Comparison of ENCODE assay signal across 12 cellular contexts in the genomic region with DNA sequence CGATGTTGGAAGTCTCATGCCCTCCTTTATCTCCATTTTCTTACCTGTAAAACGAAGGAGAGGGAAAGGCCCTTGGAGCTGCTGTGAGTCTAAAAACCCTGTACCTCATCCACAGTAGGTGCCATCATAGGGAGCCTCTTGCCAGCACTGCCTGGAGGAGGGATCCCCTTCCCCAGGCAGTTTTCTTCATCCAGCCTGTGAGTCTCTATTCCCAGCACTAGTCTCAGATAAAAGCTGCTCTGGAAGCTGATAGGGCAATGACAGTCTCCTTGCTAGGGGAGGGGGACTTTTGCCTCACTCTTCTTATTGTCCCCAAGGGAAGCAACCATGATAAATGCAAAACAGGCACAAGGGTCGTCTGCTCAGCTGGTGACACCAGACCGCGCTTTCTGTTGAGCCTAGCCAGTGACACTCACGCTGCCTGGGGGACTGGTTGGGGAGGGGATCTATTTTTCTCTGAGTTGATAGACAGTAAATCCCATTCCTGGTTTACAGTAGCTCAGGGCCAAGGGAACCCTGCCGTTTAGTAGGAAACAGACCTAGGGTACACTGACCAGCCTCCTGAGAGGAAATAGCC.
DNase-seq lines count a peak whose midpoint lies in the region; ATAC-seq and TF ChIP-seq lines count a peak whose summit lies in the region.
"Had no signal": no experiment of that assay in that cellular context is flagged by ENCODE, and none has a peak within 500 bp of the region (broad histone marks: within the 10 kb centered on the region; RNA-seq: fewer than 3 reads in every experiment).

No MANE protein-coding gene starts in this region.

- H2BK5ac ChIP-seq in mesendoderm (ENCODE audit: low read length), result no peak overlapping the region

- H3K36me3 Mint-ChIP-seq in brain, result no peaks in the 10 kb centered on the region

- WGBS in mesendoderm (ENCODE audit: extremely low coverage, insufficient coverage, low lambda C conversion rate), result no CpG with 5 or more reads among the region's 7 CpGs

- peaks cover 0 to 3% (median 0%) of the 10 kb centered on the region in 5 experiments for H3K9me3 Mint-ChIP-seq in brain

- no peak overlapping the region for H3K23ac ChIP-seq in mesendoderm (ENCODE audit: low read length)

- peak; percentile 93 for DNase-seq in NCI-H526 treated with DMSO at 0.1 percent for 48 hours (lab: John Stamatoyannopoulos, UW)
- DNase-seq in mesendoderm, result peak; percentile 81
- DNase-seq in MG63, result no peak
- DNase-seq in coronary artery (ENCODE audit: low spot score), result no peak
- DNase-seq in stimulated activated naive CD4-positive, alpha-beta T cell (lab: John Stamatoyannopoulos, UW), result no peak
- DNase-seq: NCI-H1048, NCI-H2029 treated with DMSO at 0.1 percent for 48 hours, SHP77 treated with DMSO at 0.1 percent for 48 hours had no signal

- no peaks in the 10 kb centered on the region for H3K79me1 ChIP-seq in mesendoderm (ENCODE audit: low read length)

- H3K4me1 Mint-ChIP-seq in brain, result peaks cover 42% of the 10 kb centered on the region

- no peak for ATAC-seq in HG03045 (IDR thresholded peaks at IDR 0.05; ENCODE audit: unreplicated experiment)

- no peaks in the 10 kb centered on the region for H3K4me1 ChIP-seq in mesendoderm (ENCODE audit: control insufficient read depth, low read depth, low read length)
- H3K4me1 ChIP-seq: HAP-1 had no signal

- no peak overlapping the region for H4K5ac ChIP-seq in mesendoderm (ENCODE audit: low read length)

- no peaks in the 10 kb centered on the region for H3K79me2 ChIP-seq in mesendoderm (ENCODE audit: control insufficient read depth, insufficient read depth, low read length)

- H4K8ac ChIP-seq in mesendoderm (ENCODE audit: low read depth, low read length), result no peak overlapping the region

- no peaks in the 10 kb centered on the region for H3K27me3 Mint-ChIP-seq in brain

- peak overlapping the region in 3 of 5 experiments; percentile 41 to 89 (median 77) for H3K27ac Mint-ChIP-seq in brain
- H3K27ac Mint-ChIP-seq: CD14-positive monocyte had no signal

- H3K27me3 ChIP-seq in mesendoderm (ENCODE audit: insufficient read depth, low read length, poor library complexity), result no peaks in the 10 kb centered on the region
- no peaks in the 10 kb centered on the region for H3K27me3 ChIP-seq in MG63

- H3K9ac ChIP-seq in mesendoderm (ENCODE audit: low read length), result no peak overlapping the region

- H2BK120ac ChIP-seq in mesendoderm (ENCODE audit: low read depth, low read length), result no peak overlapping the region

- no peak overlapping the region for H3K4me3 ChIP-seq in mesendoderm (ENCODE audit: low read length)
- no peak overlapping the region for H3K4me3 ChIP-seq in MG63
- H3K4me3 ChIP-seq in coronary artery, result no peak overlapping the region
- H3K4me3 ChIP-seq: HAP-1 had no signal

- no peaks in the 10 kb centered on the region for H3K9me3 ChIP-seq in MG63
- H3K9me3 ChIP-seq: HAP-1 had no signal

- H3K4me2 ChIP-seq in mesendoderm (ENCODE audit: low read length), result no peak overlapping the region

- no peaks in the 10 kb centered on the region for H3K36me3 ChIP-seq in mesendoderm (ENCODE audit: control insufficient read depth, insufficient read depth, low read length)
- H3K36me3 ChIP-seq in MG63, result no peaks in the 10 kb centered on the region
- H3K36me3 ChIP-seq: HAP-1 had no signal

- H3K4me3 Mint-ChIP-seq in brain, result no peak overlapping the region
- H3K4me3 Mint-ChIP-seq: CD14-positive monocyte had no signal

- no peak overlapping the region for H3K4ac ChIP-seq in mesendoderm (ENCODE audit: low read depth, low read length)

- H2BK15ac ChIP-seq in mesendoderm (replicated peaks; ENCODE audit: low read depth), result no peak overlapping the region

- TF ChIP-seq CTCF in brain (conservative IDR thresholded peaks at IDR 0.05) (no peak), coronary artery (IDR thresholded peaks at IDR 0.05) (no peak)

- no peak overlapping the region for H3K56ac ChIP-seq in mesendoderm (ENCODE audit: low read length)

- no peak overlapping the region for H2AK5ac ChIP-seq in mesendoderm (ENCODE audit: low read length)

- H3K18ac ChIP-seq in mesendoderm (ENCODE audit: low read length), result peak overlapping the region; percentile 39

- peak overlapping the region; percentile 6 for H3K27ac ChIP-seq in mesendoderm (ENCODE audit: low read depth, low read length)
- no peak overlapping the region for H3K27ac ChIP-seq in coronary artery

Comparison
In these comparisons a context has a peak if more than half of its experiments do, and no peak if none do; other contexts are left out.
1. DNase-seq: peak in NCI-H526 treated with DMSO at 0.1 percent for 48 hours (single experiment) and mesendoderm (single experiment); none in MG63 (single experiment), coronary artery (single experiment) and stimulated activated naive CD4-positive, alpha-beta T cell (0 of 6).